ENCODE assay signal across 8 cellular contexts in the genomic region with DNA sequence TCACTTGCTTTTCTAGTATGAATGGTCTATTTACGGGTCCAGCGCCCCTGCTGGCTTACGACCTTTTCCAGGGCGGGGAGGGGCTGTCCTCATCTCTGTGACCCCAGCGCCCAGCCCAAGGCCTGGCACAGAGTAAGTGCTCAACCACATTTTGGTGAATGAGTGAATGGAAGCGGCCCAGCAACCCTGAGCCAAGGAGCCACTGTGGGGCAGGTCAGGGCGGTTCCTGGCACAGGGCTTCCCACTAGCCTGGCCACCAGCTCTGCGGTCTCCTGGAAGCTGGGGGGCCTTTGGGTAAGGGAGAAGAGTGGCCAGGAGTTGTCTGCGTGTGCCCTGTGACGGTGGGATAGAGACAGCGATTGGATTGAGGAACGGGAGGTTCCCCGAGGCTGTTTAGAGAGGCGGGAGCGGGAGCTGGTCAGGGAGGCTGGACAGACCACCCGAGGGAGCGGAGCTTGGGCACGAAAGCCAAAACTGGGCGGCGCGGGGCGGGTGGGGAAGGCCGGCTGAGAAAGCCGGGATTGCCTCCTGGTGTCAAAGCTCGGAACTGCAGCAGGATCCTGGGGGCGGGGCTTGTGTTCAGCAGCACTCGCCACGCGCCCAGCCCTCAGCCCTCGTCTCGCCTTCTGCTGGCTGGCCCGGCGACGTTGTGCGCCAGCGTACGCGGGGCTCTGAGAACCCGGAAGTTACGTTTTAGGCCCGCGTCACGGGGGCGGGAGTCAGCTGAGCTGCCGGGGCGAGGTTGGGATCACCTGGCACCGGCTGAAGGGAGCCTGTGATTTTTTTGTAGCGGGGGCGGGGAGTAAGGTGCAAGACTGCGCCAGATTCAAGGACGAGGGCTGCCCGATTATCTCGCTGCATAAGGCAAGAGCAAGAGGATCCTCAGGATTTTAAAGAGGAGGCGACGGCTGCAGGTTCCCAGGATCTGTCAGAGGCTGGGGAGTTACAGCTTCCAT. TPM values are rescaled to one million over a fixed set of nuclear protein-coding genes. Genes with fewer than 3 reads are reported as not detected.
DNase-seq lines count a peak whose midpoint lies in the region; ATAC-seq and TF ChIP-seq lines count a peak whose summit lies in the region.

Gene VPS18 (plus strand): TSS at position 718 of the 956 bp plus-strand sequence. CDS start 319 bp downstream, outside the sequence.

- DNase-seq in NCI-H1694 treated with DMSO at 0.1 percent for 48 hours (lab: John Stamatoyannopoulos, UW) = peak; percentile 90
- DNase-seq in T-helper 17 cell = peak; percentile 97 to 99 (median 98)
- peak; percentile 71 to 100 (median 96) for DNase-seq in amygdala (lab: John Stamatoyannopoulos, UW)
- DNase-seq in left ventricle myocardium inferior = peak; percentile 99
- DNase-seq in pulmonary artery endothelial cell (ENCODE audit: low read depth, low spot score) = peak; percentile 87
- DNase-seq in uterus = peak; percentile 98 to 100

- intact Hi-C loops in left ventricle myocardium inferior (cut with micrococcal nuclease) = no loop called here
- intact Hi-C loops in uterus (cut with DNase I; ENCODE audit: low total_unique reads) = no loop called here

- H3K27me3 ChIP-seq in left ventricle myocardium inferior (ENCODE audit: low read depth) (no peaks in the 10 kb centered on the region), uterus (no peaks in the 10 kb centered on the region)

- H3K4me1 ChIP-seq in left ventricle myocardium inferior (peaks cover 32% of the 10 kb centered on the region), uterus (no peaks in the 10 kb centered on the region)

- peak; percentile 100 for TF ChIP-seq CTCF in left ventricle myocardium inferior (IDR thresholded peaks at IDR 0.05; ENCODE audit: borderline replicate concordance)
- TF ChIP-seq CTCF in uterus (IDR thresholded peaks at IDR 0.05) = peak; percentile 93 to 98 (median 98)

- no peaks in the 10 kb centered on the region for H3K27me3 Mint-ChIP-seq in T-helper 17 cell

- H3K4me3 Mint-ChIP-seq in T-helper 17 cell = peak within 1 kb of the TSS; percentile 100

- ATAC-seq in GM18498 (IDR thresholded peaks at IDR 0.05; ENCODE audit: unreplicated experiment) (peak; percentile 93), HG02938 (IDR thresholded peaks at IDR 0.05; ENCODE audit: unreplicated experiment) (peak; percentile 74), T-helper 17 cell (peak; percentile 97)

- H3K27ac ChIP-seq in left ventricle myocardium inferior (replicated peaks) (peak within 1 kb of the TSS; percentile 90), uterus (peak within 1 kb of the TSS; percentile 86 to 91)

- peak within 1 kb of the TSS; percentile 98 for H3K27ac Mint-ChIP-seq in T-helper 17 cell

- H3K36me3 Mint-ChIP-seq in T-helper 17 cell (ENCODE audit: low read depth) = peaks cover 2% of the 10 kb centered on the region

- peak; percentile 62 to 75 for TF ChIP-seq POLR2A in uterus (IDR thresholded peaks at IDR 0.05)

- H3K36me3 ChIP-seq in left ventricle myocardium inferior (peaks cover 31% of the 10 kb centered on the region), uterus (no peaks in the 10 kb centered on the region)

- H3K4me3 ChIP-seq in left ventricle myocardium inferior (peak within 1 kb of the TSS; percentile 83), uterus (peak within 1 kb of the TSS; percentile 59 to 83)

- H3K9me3 ChIP-seq in T-helper 17 cell (ENCODE audit: control insufficient read depth, low read length, poor library complexity, severe bottlenecking) = no peaks in the 10 kb centered on the region
- no peaks in the 10 kb centered on the region for H3K9me3 ChIP-seq in left ventricle myocardium inferior (replicated peaks)
- no peaks in the 10 kb centered on the region for H3K9me3 ChIP-seq in uterus

- H3K4me1 Mint-ChIP-seq in T-helper 17 cell = peaks cover 29% of the 10 kb centered on the region

RNA-seq across cellular contexts. Expression of gene VPS18, which starts in this region (rescaled TPM):
- total RNA-seq in T-helper 17 cell (10 to 100 TPM; 13.6 to 18.4 TPM), left ventricle myocardium inferior (21.3 TPM), pulmonary artery endothelial cell (48.7 and 50.8 TPM in 2 replicates), uterus (10 to 100 TPM in 2 of 4 donors, 1 to 10 TPM in 2; 3.8 to 33.3 (median 17.3) TPM)

Comparison
In these comparisons a context has a peak if more than half of its experiments do, and no peak if none do; other contexts are left out.
1. Peak in every context shown above with its lines: DNase-seq, ATAC-seq, H3K4me3 ChIP-seq and H3K27ac ChIP-seq.